In the genomic region with DNA sequence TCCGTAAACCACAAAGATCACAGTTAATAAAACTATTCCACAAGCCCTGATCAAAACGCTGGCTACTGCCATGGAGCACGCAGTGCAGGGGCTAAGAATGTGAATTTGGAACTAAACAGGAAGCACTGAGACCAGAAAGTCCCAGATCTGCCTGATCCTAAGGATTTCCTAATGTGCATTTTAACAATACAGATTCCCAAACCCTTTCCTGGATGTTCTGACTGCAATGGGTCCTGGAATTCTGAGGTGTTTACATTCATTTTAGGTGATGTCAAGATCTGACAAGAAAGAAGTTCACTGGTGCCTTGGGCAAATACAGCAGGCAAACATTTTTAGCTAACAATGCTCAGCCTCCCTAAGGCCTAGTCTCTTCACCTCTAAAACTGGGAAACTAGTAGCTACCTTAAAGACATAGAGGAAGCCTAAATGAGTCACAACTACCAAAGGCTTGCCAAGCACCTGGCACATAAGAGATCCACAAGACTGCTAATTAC, we compare ENCODE assay signal across 11 cellular contexts. TPM values are rescaled to one million over a fixed set of nuclear protein-coding genes. Genes with fewer than 3 reads are reported as not detected.
DNase-seq lines count a peak whose midpoint lies in the region; ATAC-seq and TF ChIP-seq lines count a peak whose summit lies in the region.
"Had no signal": no experiment of that assay in that cellular context is flagged by ENCODE, and none has a peak within 500 bp of the region (broad histone marks: within the 10 kb centered on the region; RNA-seq: fewer than 3 reads in every experiment).

No MANE protein-coding gene starts in this region.

- H3K36me3 ChIP-seq in esophagus (ENCODE audit: control insufficient read depth in 2 of 2, insufficient read depth in 2 of 2, low read length in 1 of 2) (no peaks in the 10 kb centered on the region), trophoblast cell (ENCODE audit: control insufficient read depth in 1 of 2, insufficient read depth in 2 of 2, low read length in 2 of 2) (no peaks in the 10 kb centered on the region)

- H3K9me3 Mint-ChIP-seq in natural killer cell: no peaks in the 10 kb centered on the region

- H3K4me3 ChIP-seq in AG04450 (ENCODE audit: low read depth, low read length): no peak overlapping the region
- H3K4me3 ChIP-seq in esophagus (ENCODE audit: low read depth in 1 of 2, low read length in 2 of 2): no peak overlapping the region
- no peak overlapping the region for H3K4me3 ChIP-seq in trophoblast cell (ENCODE audit: low read depth, low read length)
- H3K4me3 ChIP-seq: K562 had no signal

- 32 to 51% methylated on average over 3 of the region's 3 CpGs for WGBS in esophagus, 2 donors
- no CpG with 5 or more reads among the region's 3 CpGs for WGBS in trophoblast cell (ENCODE audit: extremely low coverage, insufficient coverage, insufficient read length)

- no peak overlapping the region for H4K91ac ChIP-seq in trophoblast cell (ENCODE audit: low read depth, low read length)

- no peak overlapping the region for H3K9ac ChIP-seq in trophoblast cell (ENCODE audit: low read length)

- H3K79me2 ChIP-seq in trophoblast cell (ENCODE audit: control insufficient read depth, insufficient read depth, low read length, poor library complexity): no peaks in the 10 kb centered on the region

- H3K27ac ChIP-seq in AG04450 (ENCODE audit: low read depth, low read length) (peak overlapping the region; percentile 75), RWPE1 (peak overlapping the region; percentile 72), esophagus (ENCODE audit: low read depth in 2 of 2, low read length in 1 of 2) (peak overlapping the region; percentile 39 to 78), trophoblast cell (ENCODE audit: low read depth, low read length) (peak overlapping the region; percentile 82)
- H3K27ac ChIP-seq: C4-2B had no signal

- H2BK12ac ChIP-seq in trophoblast cell (ENCODE audit: low read length): no peak overlapping the region

- intact Hi-C loops in natural killer cell (cut with micrococcal nuclease): no loop called here

- H3K9me3 ChIP-seq in AG04450 (ENCODE audit: control insufficient read depth, insufficient read depth, low read length): no peaks in the 10 kb centered on the region
- H3K9me3 ChIP-seq in esophagus (ENCODE audit: control insufficient read depth in 2 of 2, insufficient read depth in 1 of 2, low read depth in 1 of 2, low read length in 1 of 2): no peaks in the 10 kb centered on the region
- H3K9me3 ChIP-seq in trophoblast cell (ENCODE audit: insufficient read depth, low read depth, low read length): no peaks in the 10 kb centered on the region

- H3K4me3 Mint-ChIP-seq in natural killer cell: no peak overlapping the region

- ATAC-seq in GM19452 (IDR thresholded peaks at IDR 0.05; ENCODE audit: unreplicated experiment) (no peak), natural killer cell (no peak), HG02610 (IDR thresholded peaks at IDR 0.05; ENCODE audit: unreplicated experiment) (no peak)
- ATAC-seq: K562 had no signal

- H3K27me3 Mint-ChIP-seq in natural killer cell (ENCODE audit: low read depth in 2 of 2): no peaks in the 10 kb centered on the region

- no peak overlapping the region for H3K18ac ChIP-seq in trophoblast cell (ENCODE audit: low read length)

- peaks cover 15% of the 10 kb centered on the region for H3K36me3 Mint-ChIP-seq in natural killer cell

- no peak overlapping the region for H3K4me2 ChIP-seq in trophoblast cell (ENCODE audit: low read length)

- no peak overlapping the region for H2BK5ac ChIP-seq in trophoblast cell (ENCODE audit: low read depth, low read length, poor library complexity)

- H3K14ac ChIP-seq in trophoblast cell (ENCODE audit: low read length): no peak overlapping the region

- H3K79me1 ChIP-seq in trophoblast cell (ENCODE audit: low read length): no peaks in the 10 kb centered on the region

- no peak overlapping the region for H4K12ac ChIP-seq in trophoblast cell (ENCODE audit: low read depth, low read length)

- H3K4ac ChIP-seq in trophoblast cell (ENCODE audit: low read depth, low read length): no peak overlapping the region

- no peak overlapping the region for H3K23ac ChIP-seq in trophoblast cell (ENCODE audit: low read length)

- H2BK120ac ChIP-seq in trophoblast cell (ENCODE audit: insufficient read depth, low read length, poor library complexity): no peak overlapping the region

- TF ChIP-seq CTCF in AG04450 (IDR thresholded peaks at IDR 0.05; ENCODE audit: low read depth, low read length) (no peak), RWPE1 (conservative IDR thresholded peaks at IDR 0.05; ENCODE audit: low read depth) (no peak), natural killer cell (IDR thresholded peaks at IDR 0.05) (no peak)

- H3K4me1 Mint-ChIP-seq in natural killer cell: peaks cover 23 to 45% of the 10 kb centered on the region in 2 donors

- POLR2A ChIA-PET in AG04450 (lab: Yijun Ruan, JAX): interaction anchor here (0.6 to 1.0 kb wide), 2 partner anchors 8 to 16 kb away, joined by 3 to 5 read pairs; no protein-coding TSS in a partner anchor
- POLR2A ChIA-PET in RWPE1 (lab: Yijun Ruan, JAX; ENCODE audit: low non-redundant PET): no interaction called here

- no peak overlapping the region for H2AK5ac ChIP-seq in trophoblast cell (ENCODE audit: low read length)

- H4K8ac ChIP-seq in trophoblast cell (ENCODE audit: low read depth, low read length): no peak overlapping the region

- DNase-seq in AG04450 (ENCODE audit: low read depth, low spot score) (no peak), RWPE1 (ENCODE audit: low spot score) (peak; percentile 56), trophoblast cell (peak; percentile 80 to 91), NCI-H2081 (lab: John Stamatoyannopoulos, UW) (no peak), natural killer cell (no peak)
- DNase-seq: NCI-H2227 treated with DMSO at 0.1 percent for 48 hours had no signal

- H2AFZ ChIP-seq in trophoblast cell (ENCODE audit: insufficient read depth, low read length, poor library complexity): no peak overlapping the region

- CTCF ChIA-PET in AG04450 (lab: Charles Lee) (interaction anchor here (1.2 to 1.3 kb wide), 2 partner anchors 24 to 59 kb away, joined by 3 read pairs; no protein-coding TSS in a partner anchor), RWPE1 (lab: Yijun Ruan, JAX) (no interaction called here)

- H3K27ac Mint-ChIP-seq in natural killer cell: no peak overlapping the region

- H3K4me1 ChIP-seq in esophagus (ENCODE audit: control insufficient read depth in 2 of 2, insufficient read depth in 2 of 2, low read length in 1 of 2): peaks cover 3 to 7% of the 10 kb centered on the region in 2 donors
- peaks cover 6 to 8% of the 10 kb centered on the region in 2 experiments for H3K4me1 ChIP-seq in trophoblast cell (ENCODE audit: control insufficient read depth in 1 of 2, insufficient read depth in 2 of 2, low read length in 2 of 2)

- H3K27me3 ChIP-seq in AG04450 (ENCODE audit: control insufficient read depth, insufficient read depth, low read length): no peaks in the 10 kb centered on the region
- H3K27me3 ChIP-seq in esophagus (ENCODE audit: control insufficient read depth in 1 of 2, insufficient read depth in 2 of 2, low read length in 2 of 2): no peaks in the 10 kb centered on the region
- H3K27me3 ChIP-seq in trophoblast cell (ENCODE audit: insufficient read depth, low read length): no peaks in the 10 kb centered on the region

RNA-seq across cellular contexts. Expression of a gene that starts 10.3 kb away (rescaled TPM):
- polyA plus RNA-seq in AG04450 (2011; rRNA removed) (35.4 and 37.2 TPM in 2 replicates), esophagus (10 to 100 TPM; 29.0 to 47.1 TPM)
- polyA minus RNA-seq in AG04450 (2011; rRNA and poly(A)+ RNA removed): 37.2 and 44.0 TPM in 2 replicates
- 20.6 and 21.6 TPM in 2 replicates for polyA plus RNA-seq in trophoblast cell (2013)
- 10 to 100 TPM; 29.4 to 42.7 (median 37.7) TPM for total RNA-seq in natural killer cell

RNA-seq across cellular contexts. Expression of a gene that starts 55.0 kb away (rescaled TPM):
- 2.5 and 2.8 TPM in 2 replicates for polyA plus RNA-seq in AG04450 (2011; rRNA removed)
- polyA minus RNA-seq in AG04450 (2011; rRNA and poly(A)+ RNA removed): 4.2 and 5.4 TPM in 2 replicates
- polyA plus RNA-seq in esophagus: 1 to 10 TPM; 2.6 to 3.7 TPM
- 1.7 and 1.8 TPM in 2 replicates for polyA plus RNA-seq in trophoblast cell (2013)
- total RNA-seq in natural killer cell: 10 to 100 TPM; 11.4 to 17.9 (median 17.8) TPM

RNA-seq across cellular contexts. Expression of a gene that starts 55.5 kb away (rescaled TPM):
- polyA plus RNA-seq in AG04450 (2011; rRNA removed) (31.1 and 44.1 TPM in 2 replicates), esophagus (10 to 100 TPM; 51.1 to 60.0 TPM)
- 47.0 and 68.2 TPM in 2 replicates for polyA minus RNA-seq in AG04450 (2011; rRNA and poly(A)+ RNA removed)
- 20.5 and 20.6 TPM in 2 replicates for polyA plus RNA-seq in trophoblast cell (2013)
- 10 to 100 TPM; 70.2 to 87.2 (median 86.0) TPM for total RNA-seq in natural killer cell

Comparison
In these comparisons a context has a peak if more than half of its experiments do, and no peak if none do; other contexts are left out.
1. DNase-seq: peak in RWPE1 (single experiment) and trophoblast cell (2 of 2); none in AG04450 (single experiment), NCI-H2081 (0 of 2) and natural killer cell (single experiment).
2. Peak in every context shown above with its lines, with median percentiles within 50 percentile points of each other: H3K27ac ChIP-seq.